ENCODE assay signal across 10 cellular contexts in genomic region chr22:30212996-30213441, GRCh38. TPM values are rescaled to one million over a fixed set of nuclear protein-coding genes. Genes with fewer than 3 reads are reported as not detected.
DNase-seq lines count a peak whose midpoint lies in the region; ATAC-seq, FAIRE-seq and TF ChIP-seq lines count a peak whose summit lies in the region.
"Had no signal": no experiment of that assay in that cellular context is flagged by ENCODE, and none has a peak within 500 bp of the region (broad histone marks: within the 10 kb centered on the region; RNA-seq: fewer than 3 reads in every experiment).

No MANE protein-coding gene starts in this region.

- ATAC-seq in right cardiac atrium: peak; percentile 15 to 56
- ATAC-seq in activated CD8-positive, alpha-beta T cell treated with anti-CD3 and anti-CD28 coated beads for 36 hours: peak; percentile 8
- peak; percentile 53 for ATAC-seq in left lung
- no peak for ATAC-seq in GM21515 (IDR thresholded peaks at IDR 0.05; ENCODE audit: unreplicated experiment)

- POLR2A ChIA-PET in activated CD8-positive, alpha-beta T cell treated with anti-CD3 and anti-CD28 coated beads for 36 hours (lab: Charles Lee): interaction anchor here (0.7 to 0.8 kb wide), 2 partner anchors 104 to 124 kb away, joined by 3 read pairs; no protein-coding TSS in a partner anchor

- no peaks in the 10 kb centered on the region for H3K36me3 Mint-ChIP-seq in activated CD8-positive, alpha-beta T cell treated with anti-CD3 and anti-CD28 coated beads for 36 hours (ENCODE audit: low read depth)

- H3K9me3 ChIP-seq in right cardiac atrium (ENCODE audit: control insufficient read depth, low read length): no peaks in the 10 kb centered on the region
- H3K9me3 ChIP-seq in right atrium auricular region: no peaks in the 10 kb centered on the region
- no peaks in the 10 kb centered on the region for H3K9me3 ChIP-seq in left lung
- H3K9me3 ChIP-seq: sigmoid colon had no signal

- intact Hi-C loops in right cardiac atrium (cut with DNase I) (no loop called here), left lung (cut with DNase I) (no loop called here)
- intact Hi-C loops in activated CD8-positive, alpha-beta T cell treated with anti-CD3 and anti-CD28 coated beads for 36 hours (cut with micrococcal nuclease): no loop called here

- peak; percentile 88 for FAIRE-seq in urothelium cell line (lab: Jason Lieb, UNC)

- H3K27ac ChIP-seq in right cardiac atrium (ENCODE audit: low read length) (no peak overlapping the region), right atrium auricular region (no peak overlapping the region), left lung (peak overlapping the region; percentile 69 to 87)
- H3K27ac ChIP-seq: sigmoid colon had no signal

- no peaks in the 10 kb centered on the region for H3K9me3 Mint-ChIP-seq in activated CD8-positive, alpha-beta T cell treated with anti-CD3 and anti-CD28 coated beads for 36 hours
- H3K9me3 Mint-ChIP-seq: stimulated activated naive CD8-positive, alpha-beta T cell treated with anti-CD3 and anti-CD28 coated beads, Interleukin-15, Interleukin-2, amounts not matched to agents 100 ng/mL and 50 ng/mL, for 24 hours had no signal

- 69% methylated on average over 8 of the region's 8 CpGs for WGBS in right cardiac atrium

- DNase-seq in right cardiac atrium: no peak
- DNase-seq in right atrium auricular region (ENCODE audit: low spot score): no peak
- DNase-seq in activated CD8-positive, alpha-beta T cell treated with anti-CD3 and anti-CD28 coated beads for 36 hours: no peak
- no peak for DNase-seq in left lung
- peak; percentile 58 for DNase-seq in urothelium cell line (ENCODE audit: low spot score)
- DNase-seq in NCI-H510A treated with DMSO at 0.1 percent for 48 hours (lab: John Stamatoyannopoulos, UW): no peak
- no peak for DNase-seq in cerebellar nuclear complex (lab: John Stamatoyannopoulos, UW)

- CTCF ChIA-PET in activated CD8-positive, alpha-beta T cell treated with anti-CD3 and anti-CD28 coated beads for 36 hours (lab: Charles Lee): interaction anchor here (1.6 kb wide), 1 partner anchor 75 kb away, joined by 4 read pairs; no protein-coding TSS in a partner anchor

- peak overlapping the region; percentile 43 for H3K27ac Mint-ChIP-seq in activated CD8-positive, alpha-beta T cell treated with anti-CD3 and anti-CD28 coated beads for 36 hours

- no peak overlapping the region for H3K4me3 Mint-ChIP-seq in activated CD8-positive, alpha-beta T cell treated with anti-CD3 and anti-CD28 coated beads for 36 hours
- H3K4me3 Mint-ChIP-seq: stimulated activated naive CD8-positive, alpha-beta T cell treated with anti-CD3 and anti-CD28 coated beads, Interleukin-15, Interleukin-2, amounts not matched to agents 100 ng/mL and 50 ng/mL, for 24 hours had no signal

- no peaks in the 10 kb centered on the region for H3K36me3 ChIP-seq in right atrium auricular region
- no peaks in the 10 kb centered on the region for H3K36me3 ChIP-seq in left lung
- H3K36me3 ChIP-seq: sigmoid colon had no signal

- TF ChIP-seq CTCF in right atrium auricular region (IDR thresholded peaks at IDR 0.05) (no peak), left lung (IDR thresholded peaks at IDR 0.05) (no peak)
- TF ChIP-seq CTCF in activated CD8-positive, alpha-beta T cell treated with anti-CD3 and anti-CD28 coated beads for 36 hours (IDR thresholded peaks at IDR 0.05): no peak

- H3K27me3 Mint-ChIP-seq in activated CD8-positive, alpha-beta T cell treated with anti-CD3 and anti-CD28 coated beads for 36 hours: no peaks in the 10 kb centered on the region
- H3K27me3 Mint-ChIP-seq: stimulated activated naive CD8-positive, alpha-beta T cell treated with anti-CD3 and anti-CD28 coated beads, Interleukin-15, Interleukin-2, amounts not matched to agents 100 ng/mL and 50 ng/mL, for 24 hours had no signal

- H3K4me3 ChIP-seq in right cardiac atrium (ENCODE audit: low read length): no peak overlapping the region
- no peak overlapping the region for H3K4me3 ChIP-seq in right atrium auricular region
- H3K4me3 ChIP-seq in left lung: no peak overlapping the region
- H3K4me3 ChIP-seq: sigmoid colon had no signal

- H3K4me1 ChIP-seq in right cardiac atrium (ENCODE audit: control insufficient read depth, insufficient read depth, low read length) (no peaks in the 10 kb centered on the region), right atrium auricular region (peaks cover 0 to 22% of the 10 kb centered on the region in 2 donors), left lung (peaks cover 22 to 39% of the 10 kb centered on the region in 2 donors)

- H3K4me1 Mint-ChIP-seq in activated CD8-positive, alpha-beta T cell treated with anti-CD3 and anti-CD28 coated beads for 36 hours (ENCODE audit: low read depth): peaks cover 26% of the 10 kb centered on the region

- no peaks in the 10 kb centered on the region for H3K27me3 ChIP-seq in right cardiac atrium (ENCODE audit: control insufficient read depth, insufficient read depth)
- H3K27me3 ChIP-seq in right atrium auricular region: no peaks in the 10 kb centered on the region
- no peaks in the 10 kb centered on the region for H3K27me3 ChIP-seq in left lung
- H3K27me3 ChIP-seq: sigmoid colon had no signal

RNA-seq across cellular contexts. Expression of gene LIF, which starts 33.5 kb away (rescaled TPM):
- total RNA-seq in right cardiac atrium (1 to 10 TPM in 1 of 4 donors, under 1 TPM in 3; 0.09 to 3.7 (median 0.43) TPM), right atrium auricular region (1 to 10 TPM in 1 of 2 donors, under 1 TPM in 1; 0.79 to 8.9 TPM), left lung (10 to 100 TPM in 1 of 2 donors, 1 to 10 TPM in 1; 8.1 to 10.7 TPM)
- polyA plus RNA-seq in right cardiac atrium: 0.54 TPM
- total RNA-seq in activated CD8-positive, alpha-beta T cell treated with anti-CD3 and anti-CD28 coated beads for 36 hours: 100 to 1,000 TPM; 160 to 161 TPM

RNA-seq across cellular contexts. Expression of gene OSM, which starts 53.6 kb away (rescaled TPM):
- total RNA-seq in right cardiac atrium (1 to 10 TPM in 1 of 4 donors, under 1 TPM in 3; 0.17 to 1.5 (median 0.26) TPM), right atrium auricular region (1 to 10 TPM in 1 of 2 donors, under 1 TPM in 1; 0.63 to 1.6 TPM), left lung (1 to 10 TPM; 4.8 to 6.3 TPM)
- polyA plus RNA-seq in right cardiac atrium: 0.81 TPM
- total RNA-seq in activated CD8-positive, alpha-beta T cell treated with anti-CD3 and anti-CD28 coated beads for 36 hours: 10 to 100 TPM; 44.3 to 45.7 TPM

Comparison
In these comparisons a context has a peak if more than half of its experiments do, and no peak if none do; other contexts are left out.
1. H3K27ac ChIP-seq: peak in left lung (2 of 2); none in right cardiac atrium (single experiment) and right atrium auricular region (0 of 2).
2. RNA of gene LIF, which starts 33.5 kb away (total RNA-seq): 160 to 161 TPM in activated CD8-positive, alpha-beta T cell treated with anti-CD3 and anti-CD28 coated beads for 36 hours; 8.1 to 10.7 TPM in left lung, 0.79 to 8.9 TPM in right atrium auricular region and 0.09 to 3.7 TPM in right cardiac atrium; every median in the first group is over 10 times any median in the second.
3. RNA of gene OSM, which starts 53.6 kb away (total RNA-seq): 44.3 to 45.7 TPM in activated CD8-positive, alpha-beta T cell treated with anti-CD3 and anti-CD28 coated beads for 36 hours; 4.8 to 6.3 TPM in left lung, 0.63 to 1.6 TPM in right atrium auricular region and 0.17 to 1.5 TPM in right cardiac atrium; every median in the first group is over 4 times any median in the second.